1 cellular context compared by ENCODE assay signal in the genomic region with DNA sequence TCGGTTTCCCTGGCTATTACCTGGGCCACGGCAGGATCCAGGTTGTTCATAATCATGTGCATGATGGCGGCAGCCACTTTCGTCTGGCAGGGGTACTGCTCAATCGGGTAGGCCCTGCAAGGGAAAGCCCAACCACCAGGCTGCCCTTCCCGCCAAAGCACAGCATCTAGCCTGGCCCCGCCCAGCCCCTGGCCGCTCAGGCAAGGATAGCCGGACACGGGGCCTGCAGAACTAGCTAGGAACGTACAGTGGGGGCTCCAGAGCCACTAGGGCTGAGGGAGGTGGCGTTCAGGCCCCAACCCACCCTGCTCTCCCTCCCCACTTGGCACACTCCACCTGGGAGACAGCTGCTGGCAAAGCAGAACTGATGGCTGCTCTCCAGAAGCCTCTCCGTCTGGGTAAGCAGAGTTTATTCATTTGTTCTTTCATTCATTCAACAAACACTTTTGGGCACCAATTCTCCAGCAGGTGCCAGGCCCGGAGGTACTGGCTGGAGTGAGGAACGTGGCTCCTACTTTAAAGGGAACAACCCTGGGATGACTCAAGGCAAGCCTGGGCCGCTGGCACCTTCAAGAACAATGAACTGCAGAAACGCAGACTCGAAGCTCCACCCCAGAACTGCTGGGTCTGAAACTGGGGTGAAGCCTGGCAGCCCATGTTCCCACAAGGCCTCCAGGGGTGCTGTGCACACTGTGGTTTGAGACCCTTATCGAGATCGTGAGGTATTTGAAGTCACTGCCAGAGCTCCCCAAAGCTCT.
TF ChIP-seq lines count a peak whose summit lies in the region.

No MANE protein-coding gene starts in this region.

TF ChIP-seq in H1, 55 proteins besides CTCF, POLR2A, EP300 and RAD21:
- TF ChIP-seq CREB1 (IDR thresholded peaks at IDR 0.05) (no peak), HDAC2 (IDR thresholded peaks at IDR 0.05; ENCODE audit: borderline replicate concordance in 1 of 2, low read depth in 2 of 2, low read length in 2 of 2) (no peak), KDM4A (IDR thresholded peaks at IDR 0.05; ENCODE audit: low read depth, low read length, severe bottlenecking) (no peak)
- TF ChIP-seq, protein P1, sequence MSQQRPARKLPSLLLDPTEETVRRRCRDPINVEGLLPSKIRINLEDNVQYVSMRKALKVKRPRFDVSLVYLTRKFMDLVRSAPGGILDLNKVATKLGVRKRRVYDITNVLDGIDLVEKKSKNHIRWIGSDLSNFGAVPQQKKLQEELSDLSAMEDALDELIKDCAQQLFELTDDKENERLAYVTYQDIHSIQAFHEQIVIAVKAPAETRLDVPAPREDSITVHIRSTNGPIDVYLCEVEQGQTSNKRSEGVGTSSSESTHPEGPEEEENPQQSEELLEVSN (IDR thresholded peaks at IDR 0.05): peak; percentile 39; the same call in 1 of the 2 replicates
